8 cellular contexts compared by ENCODE assay signal in the genomic region with DNA sequence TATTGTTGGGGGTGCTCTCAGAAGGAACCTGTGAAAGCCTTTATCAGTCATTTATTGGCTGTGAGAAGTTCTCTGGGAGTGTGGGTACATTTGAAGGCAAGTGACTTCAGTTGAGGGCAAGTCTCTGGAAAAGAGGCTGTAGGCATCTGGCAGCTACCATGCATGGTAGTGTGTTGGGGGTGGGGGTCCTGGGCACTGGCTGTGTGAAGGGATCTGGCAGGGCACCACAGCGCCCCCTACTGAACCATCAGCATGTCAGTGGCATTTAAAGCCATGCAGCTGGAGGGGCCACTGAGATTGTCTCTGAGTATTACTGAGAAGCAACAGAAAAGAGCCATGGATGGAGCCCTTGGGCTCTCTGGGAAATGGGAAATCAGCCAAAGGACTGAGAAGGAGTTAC. TPM values are rescaled to one million over a fixed set of nuclear protein-coding genes. Genes with fewer than 3 reads are reported as not detected.
DNase-seq lines count a peak whose midpoint lies in the region; ATAC-seq, FAIRE-seq and TF ChIP-seq lines count a peak whose summit lies in the region.

No MANE protein-coding gene starts in this region.

- H3K9me3 Mint-ChIP-seq in CD8-positive, alpha-beta T cell: no peaks in the 10 kb centered on the region
- H3K9me3 Mint-ChIP-seq in memory B cell: no peaks in the 10 kb centered on the region

- no peaks in the 10 kb centered on the region for H3K27me3 Mint-ChIP-seq in CD8-positive, alpha-beta T cell (ENCODE audit: low read depth)
- no peaks in the 10 kb centered on the region for H3K27me3 Mint-ChIP-seq in memory B cell

- H3K36me3 Mint-ChIP-seq in CD8-positive, alpha-beta T cell: peaks cover 44% of the 10 kb centered on the region
- H3K36me3 Mint-ChIP-seq in memory B cell: peaks cover 18% of the 10 kb centered on the region

- no peak for ATAC-seq in CD8-positive, alpha-beta T cell
- ATAC-seq in memory B cell (ENCODE audit: low read depth): peak; percentile 42
- ATAC-seq in aorta (ENCODE audit: low FRiP score): no peak

- peak; percentile 17 for TF ChIP-seq CTCF in CD8-positive, alpha-beta T cell (IDR thresholded peaks at IDR 0.05)

- CTCF ChIA-PET in CD8-positive, alpha-beta T cell (lab: Charles Lee): interaction anchor here (0.6 to 6.0 kb wide), 2 partner anchors 13 to 337 kb away, joined by 3 to 29 read pairs; no protein-coding TSS in a partner anchor

- 27 to 42% methylated on average over 1 of the region's 1 CpG for WGBS in aorta, 2 donors

- no peaks in the 10 kb centered on the region for H3K9me3 ChIP-seq in CD8-positive, alpha-beta T cell (ENCODE audit: low read length)
- no peaks in the 10 kb centered on the region for H3K9me3 ChIP-seq in aorta (ENCODE audit: control insufficient read depth, low read length)

- H3K4me1 Mint-ChIP-seq in CD8-positive, alpha-beta T cell (ENCODE audit: low read depth): no peaks in the 10 kb centered on the region
- peaks cover 7% of the 10 kb centered on the region for H3K4me1 Mint-ChIP-seq in memory B cell

- no peaks in the 10 kb centered on the region for H3K4me1 ChIP-seq in CD8-positive, alpha-beta T cell (ENCODE audit: insufficient read depth, low read length)
- H3K4me1 ChIP-seq in aorta (ENCODE audit: control insufficient read depth in 1 of 2, insufficient read depth in 2 of 2, low read length in 2 of 2): peaks cover 0 to 7% of the 10 kb centered on the region in 2 donors

- intact Hi-C loops in CD8-positive, alpha-beta T cell (cut with DNase I, micrococcal nuclease): no loop called here
- intact Hi-C loops in aorta (cut with DNase I): no loop called here

- no peak overlapping the region for H3K4me3 Mint-ChIP-seq in CD8-positive, alpha-beta T cell
- no peak overlapping the region for H3K4me3 Mint-ChIP-seq in memory B cell

- no peaks in the 10 kb centered on the region for H3K36me3 ChIP-seq in CD8-positive, alpha-beta T cell (ENCODE audit: insufficient read depth, low read length)
- peaks cover 0 to 10% of the 10 kb centered on the region in 2 donors for H3K36me3 ChIP-seq in aorta (ENCODE audit: control insufficient read depth in 1 of 2, insufficient read depth in 2 of 2, low read length in 1 of 2)

- no peak for TF ChIP-seq EP300 in Ishikawa (IDR thresholded peaks at IDR 0.05; ENCODE audit: borderline replicate concordance)

- POLR2A ChIA-PET in CD8-positive, alpha-beta T cell (lab: Charles Lee): interaction anchor here (0.6 kb wide), 2 partner anchors 32 to 182 kb away, joined by 3 to 6 read pairs; no protein-coding TSS in a partner anchor

- no peak for FAIRE-seq in GM12891 (lab: Jason Lieb, UNC)

- H3K27ac ChIP-seq in CD8-positive, alpha-beta T cell (ENCODE audit: low read depth, low read length): no peak overlapping the region
- no peak overlapping the region for H3K27ac ChIP-seq in aorta (ENCODE audit: low read depth in 1 of 2, low read length in 2 of 2)

- H3K4me3 ChIP-seq in CD8-positive, alpha-beta T cell (ENCODE audit: low read depth, low read length): no peak overlapping the region
- no peak overlapping the region for H3K4me3 ChIP-seq in aorta (ENCODE audit: low read length in 2 of 2)

- no peak overlapping the region for H3K27ac Mint-ChIP-seq in CD8-positive, alpha-beta T cell
- no peak overlapping the region for H3K27ac Mint-ChIP-seq in memory B cell

- no peaks in the 10 kb centered on the region for H3K27me3 ChIP-seq in CD8-positive, alpha-beta T cell (ENCODE audit: insufficient read depth, low read length)
- H3K27me3 ChIP-seq in aorta (ENCODE audit: control insufficient read depth in 1 of 2, insufficient read depth in 2 of 2, low read length in 1 of 2): no peaks in the 10 kb centered on the region

- peak; percentile 30; the same call in 1 of the 2 replicates for TF ChIP-seq RAD21 in Ishikawa (IDR thresholded peaks at IDR 0.05; ENCODE audit: low read depth)

- peak in 3 of 7 experiments; percentile 7 to 26 (median 12) for DNase-seq in CD8-positive, alpha-beta T cell
- DNase-seq in activated T-cell treated with anti-CD3 and anti-CD28 coated beads, Interleukin-2, amount 50 U/mL, for 48 hours: peak; percentile 48 to 51
- DNase-seq in memory B cell (ENCODE audit: low spot score in 2 of 2) (no peak), superior temporal gyrus (ENCODE audit: extremely low spot score) (no peak), GM12891 (ENCODE audit: insufficient read length, low spot score) (no peak), cerebellar nuclear complex (lab: John Stamatoyannopoulos, UW) (no peak), aorta (no peak)

- no peak for TF ChIP-seq POLR2A in GM12891 (IDR thresholded peaks at IDR 0.05; ENCODE audit: low read depth, low read length)

TF ChIP-seq in Ishikawa, 13 proteins besides CTCF, POLR2A, EP300 and RAD21 (continues in another document):
- no peak for TF ChIP-seq CEBPB (IDR thresholded peaks at IDR 0.05)
- TF ChIP-seq TAF1 (IDR thresholded peaks at IDR 0.05; ENCODE audit: low read depth): no peak
- TF ChIP-seq ZBTB7A (IDR thresholded peaks at IDR 0.05; ENCODE audit: low read depth): no peak
- TF ChIP-seq REST (IDR thresholded peaks at IDR 0.05; ENCODE audit: low read depth): no peak
- TF ChIP-seq FOXM1 (IDR thresholded peaks at IDR 0.05; ENCODE audit: borderline replicate concordance, low read depth): no peak
- TF ChIP-seq YY1 (IDR thresholded peaks at IDR 0.05; ENCODE audit: low read depth): no peak

TF ChIP-seq in GM12891, 5 proteins besides CTCF, POLR2A, EP300 and RAD21:
- TF ChIP-seq TAF1 (IDR thresholded peaks at IDR 0.05; ENCODE audit: low read depth, low read length): no peak
TF ChIP-seq in GM12891: peak in this region for 0.

RNA-seq across cellular contexts. Expression of gene CRTAP, which starts 30.6 kb away (rescaled TPM):
- total RNA-seq in CD8-positive, alpha-beta T cell: 10 to 100 TPM; 21.7 to 23.5 TPM
- polyA plus RNA-seq in GM12891 (2012; ENCODE audit: low read depth, missing spikeins): 8.4 TPM
- 100 to 1,000 TPM; 297 to 370 TPM for total RNA-seq in aorta
- 100 to 1,000 TPM; 282 to 287 TPM for polyA plus RNA-seq in aorta

RNA-seq across cellular contexts. Expression of gene GLB1, which starts 47.5 kb away (rescaled TPM):
- 10 to 100 TPM; 13.3 to 14.7 TPM for total RNA-seq in CD8-positive, alpha-beta T cell
- 19.7 TPM for polyA plus RNA-seq in GM12891 (2012; ENCODE audit: low read depth, missing spikeins)
- 10 to 100 TPM; 31.0 to 56.9 TPM for total RNA-seq in aorta
- polyA plus RNA-seq in aorta: 10 to 100 TPM; 14.1 to 17.5 TPM

RNA-seq across cellular contexts. Expression of gene TMPPE, which starts 47.5 kb away (rescaled TPM):
- total RNA-seq in CD8-positive, alpha-beta T cell: 1 to 10 TPM; 4.6 to 4.8 TPM
- 0.74 TPM for polyA plus RNA-seq in GM12891 (2012; ENCODE audit: low read depth, missing spikeins)
- 1 to 10 TPM; 7.8 to 8.2 TPM for total RNA-seq in aorta
- polyA plus RNA-seq in aorta: under 1 TPM; 0.38 to 0.43 TPM

Comparison
In these comparisons a context has a peak if more than half of its experiments do, and no peak if none do; other contexts are left out.
1. DNase-seq: peak in activated T-cell treated with anti-CD3 and anti-CD28 coated beads, Interleukin-2, amount 50 U/mL, for 48 hours (2 of 2); none in memory B cell (0 of 2), superior temporal gyrus (single experiment), GM12891 (single experiment), cerebellar nuclear complex (0 of 2) and aorta (0 of 2).
2. RNA of gene CRTAP, which starts 30.6 kb away (total RNA-seq): 297 to 370 TPM in aorta; 21.7 to 23.5 TPM in CD8-positive, alpha-beta T cell; every median in the first group is over 10 times any median in the second.